ENCODE assay signal across 23 cellular contexts in genomic region chr1:87792094-87792493, GRCh38.
"Had no signal": no experiment of that assay in that cellular context is flagged by ENCODE, and none has a peak within 500 bp of the region (broad histone marks: within the 10 kb centered on the region; RNA-seq: fewer than 3 reads in every experiment).

No MANE protein-coding gene starts in this region.

- ATAC-seq: activated CD4-positive, CD25-positive, alpha-beta regulatory T cell treated with anti-CD3 and anti-CD28 coated beads, Interleukin-2, amount 50 U/mL, for 24 hours; activated CD8-positive, alpha-beta T cell treated with anti-CD3 and anti-CD28 coated beads for 36 hours; activated T-cell treated with anti-CD3 and anti-CD28 coated beads, Interleukin-2, amount 50 U/mL, for 4 hours; left lung; sciatic nerve; stimulated activated effector memory CD8-positive, alpha-beta T cell treated with anti-CD3 and anti-CD28 coated beads, Interleukin-12 subunit alpha, Interleukin-12 subunit beta, amount 100 ng/mL, for 72 hours; stimulated activated naive CD8-positive, alpha-beta T cell treated with anti-CD3 and anti-CD28 coated beads, Interleukin-15, amount 100 ng/mL, for 72 hours had no signal

- H3K4me1 ChIP-seq: breast epithelium, left lung, tibial artery had no signal

- H3K36me3 ChIP-seq: adrenal gland, breast epithelium, left lung, tibial artery had no signal

- H3K27me3 ChIP-seq: adrenal gland, breast epithelium, hepatocyte, left lung, tibial artery had no signal

- H3K4me3 ChIP-seq: adrenal gland, breast epithelium, hepatocyte, left lung, lung, tibial artery had no signal

- DNase-seq: activated CD4-positive, alpha-beta T cell treated with anti-CD3 and anti-CD28 coated beads, Interleukin-2, amount 10 ng/mL, durations not matched to agents 24 days and 14 days; activated CD8-positive, alpha-beta T cell treated with anti-CD3 and anti-CD28 coated beads for 36 hours; activated naive CD4-positive, alpha-beta T cell; activated T-cell treated with anti-CD3 and anti-CD28 coated beads, Interleukin-2, amount 50 U/mL, for 4 hours; adrenal gland; cortex of kidney; glutamatergic neuron; immature natural killer cell; kidney glomerular epithelial cell; left lung; naive B cell; occipital lobe; small intestine; stimulated activated CD4-positive, alpha-beta T cell treated with anti-CD3 and anti-CD28 coated beads, Interleukin-2, amount 100 ng/mL, for 24 hours; stimulated activated naive CD8-positive, alpha-beta T cell treated with anti-CD3 and anti-CD28 coated beads, Interleukin-15, amount 100 ng/mL, for 72 hours; T-helper 2 cell; tibial artery had no signal

- H3K9me3 ChIP-seq: adrenal gland, breast epithelium, left lung, tibial artery had no signal

- H3K27ac ChIP-seq: adrenal gland, breast epithelium, hepatocyte, left lung, tibial artery had no signal
